9 cellular contexts compared by ENCODE assay signal in the genomic region with DNA sequence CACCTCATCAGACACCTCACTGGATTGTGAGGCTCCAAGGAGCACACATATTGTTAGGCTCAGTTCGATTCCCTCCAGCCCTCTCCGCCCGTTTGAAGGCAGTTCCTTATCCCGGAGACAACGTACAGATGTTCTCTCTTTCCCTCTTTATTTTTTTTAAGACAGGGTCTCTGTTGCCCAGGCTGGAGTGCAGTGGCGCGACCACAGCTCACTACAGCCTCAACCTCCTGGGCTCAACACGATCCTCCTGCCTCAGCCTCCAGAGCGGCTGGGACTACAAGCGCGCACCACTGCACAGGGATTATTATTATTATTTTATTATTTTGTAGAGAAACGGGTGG. TPM values are rescaled to one million over a fixed set of nuclear protein-coding genes. Genes with fewer than 3 reads are reported as not detected.
DNase-seq lines count a peak whose midpoint lies in the region; ATAC-seq and TF ChIP-seq lines count a peak whose summit lies in the region.
"Had no signal": no experiment of that assay in that cellular context is flagged by ENCODE, and none has a peak within 500 bp of the region (broad histone marks: within the 10 kb centered on the region; RNA-seq: fewer than 3 reads in every experiment).

No MANE protein-coding gene starts in this region.

- peak overlapping the region; percentile 57 for H3K4me3 ChIP-seq in skeletal muscle cell (ENCODE audit: low read depth, low read length)

- H3K4me1 Mint-ChIP-seq in T-cell: peaks cover 17 to 22% (median 20%) of the 10 kb centered on the region in 3 donors

- peak overlapping the region; percentile 30 for H3K27ac ChIP-seq in foreskin keratinocyte

- H3K27ac Mint-ChIP-seq in T-cell: peak overlapping the region; percentile 52 to 75

- H3K9me3 Mint-ChIP-seq in T-cell: no peaks in the 10 kb centered on the region

- no peak for TF ChIP-seq CTCF in foreskin keratinocyte (conservative IDR thresholded peaks at IDR 0.05)

- H3K4me1 ChIP-seq in foreskin keratinocyte: peaks cover 4% of the 10 kb centered on the region

- CTCF ChIA-PET in T-cell (lab: Charles Lee): interaction anchor here (0.6 to 1.8 kb wide), 12 partner anchors 9 to 297 kb away, joined by 3 to 12 read pairs (median 4); no protein-coding TSS in a partner anchor

- H3K4me3 Mint-ChIP-seq in T-cell: peak overlapping the region; percentile 86 to 90 (median 87)

- POLR2A ChIA-PET in T-cell (lab: Charles Lee): interaction anchor here in 1 of 2 donors (0.5 to 1.2 kb wide), 3 partner anchors 156 to 791 kb away, joined by 5 to 6 read pairs (median 6); partner anchors contain the start of gene TMBIM6

- ATAC-seq in GM21528 (IDR thresholded peaks at IDR 0.05; ENCODE audit: low FRiP score, unreplicated experiment) (peak; percentile 2), T-cell (replicated peaks in 1 of 4) (no peak), foreskin keratinocyte (no peak)

- in situ Hi-C loops in KBM-7 (cut with MboI; ENCODE audit: low pct_unique_long_range_greater_than_20kb, low sequenced_read_pairs): no loop called here

- no peaks in the 10 kb centered on the region for H3K36me3 Mint-ChIP-seq in T-cell

- no peaks in the 10 kb centered on the region for H3K27me3 ChIP-seq in foreskin keratinocyte

- DNase-seq in T-cell (no peak), foreskin keratinocyte (no peak), skeletal muscle cell (ENCODE audit: low read depth) (no peak), DMS 273 treated with DMSO at 0.1 percent for 48 hours (lab: John Stamatoyannopoulos, UW) (no peak), NCI-H187 (lab: John Stamatoyannopoulos, UW) (no peak), NCI-H1930 (lab: John Stamatoyannopoulos, UW) (no peak), KBM-7 (no peak)

- no peaks in the 10 kb centered on the region for H3K27me3 Mint-ChIP-seq in T-cell

RNA-seq across cellular contexts. Expression of gene TROAP, which starts 0.7 kb away (rescaled TPM):
- total RNA-seq in T-cell: 1 to 10 TPM in 4 of 5 donors, under 1 TPM in 1; 0.98 to 1.9 (median 1.3) TPM
- total RNA-seq in foreskin keratinocyte: 36.3 and 46.3 TPM in 2 replicates
- 41.2 and 59.7 TPM in 2 replicates for polyA plus RNA-seq in foreskin keratinocyte

RNA-seq across cellular contexts. Expression of gene C1QL4, which starts 14.7 kb away (rescaled TPM):
- total RNA-seq in T-cell (not detected), foreskin keratinocyte (0.28 and 0.34 TPM in 2 replicates)
- 0.29 and 0.48 TPM in 2 replicates for polyA plus RNA-seq in foreskin keratinocyte
- total RNA-seq: subcutaneous adipose tissue had no signal

RNA-seq across cellular contexts. Expression of gene DNAJC22, which starts 24.4 kb away (rescaled TPM):
- under 1 TPM in 1 of 5 donors, not detected in 4; 0.07 TPM for total RNA-seq in T-cell
- total RNA-seq in foreskin keratinocyte: 0.04 TPM in 1 of 2 replicates, not detected in the other
- polyA plus RNA-seq in foreskin keratinocyte: not detected in 2 replicates

RNA-seq across cellular contexts. Expression of gene PRPH, which starts 27.4 kb away (rescaled TPM):
- total RNA-seq in T-cell: not detected
- total RNA-seq in foreskin keratinocyte: 0.34 TPM in 1 of 2 replicates, not detected in the other
- polyA plus RNA-seq in foreskin keratinocyte: 0.04 TPM in 1 of 2 replicates, not detected in the other

RNA-seq across cellular contexts. Expression of gene SPATS2, which starts 44.9 kb away (rescaled TPM):
- total RNA-seq in T-cell (10 to 100 TPM in 1 of 5 donors, 1 to 10 TPM in 4; 5.4 to 11.4 (median 7.4) TPM), foreskin keratinocyte (40.6 and 56.5 TPM in 2 replicates)
- 24.8 and 30.6 TPM in 2 replicates for polyA plus RNA-seq in foreskin keratinocyte

Comparison
In these comparisons a context has a peak if more than half of its experiments do, and no peak if none do; other contexts are left out.
1. RNA of gene TROAP, which starts 0.7 kb away (total RNA-seq): 36.3 to 46.3 TPM in foreskin keratinocyte; 0.98 to 1.9 TPM in T-cell; every median in the first group is over 10 times any median in the second.